8 cellular contexts compared by ENCODE assay signal in the genomic region with DNA sequence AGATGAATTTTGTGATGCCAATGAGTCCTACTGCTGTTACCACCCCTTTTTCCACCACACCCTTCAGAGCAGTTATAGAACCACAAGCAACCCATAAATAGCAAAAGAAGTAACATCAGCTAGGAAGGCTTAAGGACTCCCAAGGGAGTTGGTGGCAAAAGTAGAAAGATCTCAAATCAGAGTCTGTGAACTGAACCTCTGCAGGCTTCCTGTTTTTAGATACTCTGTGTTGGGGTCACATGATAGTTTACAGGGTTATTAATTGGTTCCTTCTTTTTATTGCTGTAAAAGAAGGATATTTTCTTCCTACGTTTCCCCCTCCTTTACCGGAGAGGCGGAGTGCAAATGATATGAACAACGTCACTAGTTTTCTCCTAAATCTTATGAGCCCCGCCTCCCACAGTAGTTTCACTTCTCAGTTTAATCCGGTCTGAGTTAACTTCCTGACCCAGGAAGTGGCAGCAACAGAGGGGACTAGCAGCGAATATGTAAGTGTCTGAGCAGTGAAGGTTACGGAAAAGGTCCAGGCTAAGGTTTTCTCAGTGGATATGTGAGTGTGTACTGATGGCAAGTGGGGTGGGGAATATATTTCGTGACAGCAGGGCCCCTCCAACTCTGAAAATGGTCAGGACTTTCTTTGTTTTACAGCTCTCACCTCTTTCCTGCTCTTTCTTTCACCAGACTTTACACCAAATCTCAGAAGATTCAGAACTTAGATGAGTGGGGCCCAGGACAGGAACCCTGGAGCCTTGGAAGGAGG. TPM values are rescaled to one million over a fixed set of nuclear protein-coding genes. Genes with fewer than 3 reads are reported as not detected.
DNase-seq lines count a peak whose midpoint lies in the region; ATAC-seq and TF ChIP-seq lines count a peak whose summit lies in the region.

A gene with protein sequence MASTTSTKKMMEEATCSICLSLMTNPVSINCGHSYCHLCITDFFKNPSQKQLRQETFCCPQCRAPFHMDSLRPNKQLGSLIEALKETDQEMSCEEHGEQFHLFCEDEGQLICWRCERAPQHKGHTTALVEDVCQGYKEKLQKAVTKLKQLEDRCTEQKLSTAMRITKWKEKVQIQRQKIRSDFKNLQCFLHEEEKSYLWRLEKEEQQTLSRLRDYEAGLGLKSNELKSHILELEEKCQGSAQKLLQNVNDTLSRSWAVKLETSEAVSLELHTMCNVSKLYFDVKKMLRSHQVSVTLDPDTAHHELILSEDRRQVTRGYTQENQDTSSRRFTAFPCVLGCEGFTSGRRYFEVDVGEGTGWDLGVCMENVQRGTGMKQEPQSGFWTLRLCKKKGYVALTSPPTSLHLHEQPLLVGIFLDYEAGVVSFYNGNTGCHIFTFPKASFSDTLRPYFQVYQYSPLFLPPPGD (plus strand): TSS at position 435 of the 760 bp plus-strand sequence. CDS start 3,721 bp downstream, outside the sequence.

- H3K27me3 ChIP-seq in MM.1S (replicated peaks; ENCODE audit: insufficient read depth, low read length): no peaks in the 10 kb centered on the region
- no peaks in the 10 kb centered on the region for H3K27me3 ChIP-seq in colonic mucosa
- H3K27me3 ChIP-seq in right lobe of liver: no peaks in the 10 kb centered on the region

- H3K4me1 ChIP-seq in MM.1S (ENCODE audit: low read length) (peaks cover 31% of the 10 kb centered on the region), colonic mucosa (peaks cover 6% of the 10 kb centered on the region), right lobe of liver (peaks cover 0 to 35% (median 17%) of the 10 kb centered on the region in 4 donors)

- peak; percentile 93 to 94 (median 93) for ATAC-seq in right lobe of liver

- H3K79me2 ChIP-seq in MM.1S (ENCODE audit: low read length): peaks cover 11% of the 10 kb centered on the region

- 1% methylated on average over 9 of the region's 9 CpGs for WGBS in right lobe of liver (ENCODE audit: insufficient coverage, low coverage, low lambda C conversion rate, missing lambda C conversion rate)

- H3K36me3 ChIP-seq in MM.1S (replicated peaks; ENCODE audit: insufficient read depth, low read length): no peaks in the 10 kb centered on the region
- no peaks in the 10 kb centered on the region for H3K36me3 ChIP-seq in colonic mucosa
- H3K36me3 ChIP-seq in right lobe of liver: peaks cover 0 to 18% (median 0%) of the 10 kb centered on the region in 4 donors

- peaks cover 23% of the 10 kb centered on the region for H3F3A ChIP-seq in MM.1S (ENCODE audit: insufficient read depth, low read length)

- peak within 1 kb of the TSS; percentile 91 for H3K4me3 ChIP-seq in GM12864 (ENCODE audit: low read depth, low read length)
- H3K4me3 ChIP-seq in MM.1S (ENCODE audit: low read length): peak within 1 kb of the TSS; percentile 73
- H3K4me3 ChIP-seq in colonic mucosa: peak within 1 kb of the TSS; percentile 44
- peak within 1 kb of the TSS; percentile 50 to 61 (median 55) for H3K4me3 ChIP-seq in right lobe of liver

- TF ChIP-seq CTCF in GM12864 (IDR thresholded peaks at IDR 0.05; ENCODE audit: low read depth, low read length, missing control alignments) (no peak), MM.1S (IDR thresholded peaks at IDR 0.05; ENCODE audit: low read length) (no peak), colonic mucosa (IDR thresholded peaks at IDR 0.05) (no peak), right lobe of liver (IDR thresholded peaks at IDR 0.05) (no peak)

- H3K9me3 ChIP-seq in MM.1S (replicated peaks; ENCODE audit: insufficient read depth, low read length) (no peaks in the 10 kb centered on the region), colonic mucosa (no peaks in the 10 kb centered on the region), right lobe of liver (no peaks in the 10 kb centered on the region)

- peak within 1 kb of the TSS; percentile 82 for H3K27ac ChIP-seq in MM.1S (ENCODE audit: low read length)
- H3K27ac ChIP-seq in colonic mucosa: peak within 1 kb of the TSS; percentile 87
- peak within 1 kb of the TSS; percentile 89 to 96 (median 96) for H3K27ac ChIP-seq in right lobe of liver

- TF ChIP-seq POLR2A in right lobe of liver (IDR thresholded peaks at IDR 0.05): peak; percentile 98

- H2AFZ ChIP-seq in MM.1S (ENCODE audit: low read length): peak within 1 kb of the TSS; percentile 87

- H3K9ac ChIP-seq in MM.1S (ENCODE audit: low read length) (peak within 1 kb of the TSS; percentile 69), colonic mucosa (ENCODE audit: low read depth in 2 of 2, low read length in 2 of 2) (peak within 1 kb of the TSS; percentile 70 to 97)

- no peaks in the 10 kb centered on the region for H4K20me1 ChIP-seq in MM.1S (ENCODE audit: insufficient read depth, low read length)

- DNase-seq in GM12864 (ENCODE audit: low read depth) (peak; percentile 81), HCEC 1CT (peak; percentile 95), MM.1S (peak; percentile 87), colonic mucosa (peak; percentile 90), right lobe of liver (peak in 2 of 3 donors; percentile 51 to 81), SHP77 treated with DMSO at 0.1 percent for 48 hours (lab: John Stamatoyannopoulos, UW) (no peak)
- DNase-seq in activated CD4-positive, alpha-beta T cell treated with anti-CD3 and anti-CD28 coated beads for 1 hour: peak; percentile 57
- DNase-seq in stimulated activated CD4-positive, alpha-beta T cell treated with anti-CD3 and anti-CD28 coated beads, TNF-alpha, amount 100 ng/mL, for 48 hours (ENCODE audit: low read depth in 3 of 3): peak; percentile 50 to 66 (median 52)

- no peaks in the 10 kb centered on the region for H3K9me2 ChIP-seq in MM.1S (replicated peaks; ENCODE audit: insufficient read depth, low read length)

- intact Hi-C loops in colonic mucosa (cut with DNase I) (no loop called here), right lobe of liver (cut with DNase I) (no loop called here)

- H3K4me2 ChIP-seq in MM.1S (ENCODE audit: low read depth, low read length): peak within 1 kb of the TSS; percentile 100

RNA-seq across cellular contexts. Expression of the gene that starts here (rescaled TPM):
- 10 to 100 TPM in 1 of 2 donors, 1 to 10 TPM in 1; 9.7 to 13.4 TPM for total RNA-seq in colonic mucosa
- total RNA-seq in right lobe of liver: 1 to 10 TPM; 3.1 to 7.2 (median 4.5) TPM
